In the genomic region with DNA sequence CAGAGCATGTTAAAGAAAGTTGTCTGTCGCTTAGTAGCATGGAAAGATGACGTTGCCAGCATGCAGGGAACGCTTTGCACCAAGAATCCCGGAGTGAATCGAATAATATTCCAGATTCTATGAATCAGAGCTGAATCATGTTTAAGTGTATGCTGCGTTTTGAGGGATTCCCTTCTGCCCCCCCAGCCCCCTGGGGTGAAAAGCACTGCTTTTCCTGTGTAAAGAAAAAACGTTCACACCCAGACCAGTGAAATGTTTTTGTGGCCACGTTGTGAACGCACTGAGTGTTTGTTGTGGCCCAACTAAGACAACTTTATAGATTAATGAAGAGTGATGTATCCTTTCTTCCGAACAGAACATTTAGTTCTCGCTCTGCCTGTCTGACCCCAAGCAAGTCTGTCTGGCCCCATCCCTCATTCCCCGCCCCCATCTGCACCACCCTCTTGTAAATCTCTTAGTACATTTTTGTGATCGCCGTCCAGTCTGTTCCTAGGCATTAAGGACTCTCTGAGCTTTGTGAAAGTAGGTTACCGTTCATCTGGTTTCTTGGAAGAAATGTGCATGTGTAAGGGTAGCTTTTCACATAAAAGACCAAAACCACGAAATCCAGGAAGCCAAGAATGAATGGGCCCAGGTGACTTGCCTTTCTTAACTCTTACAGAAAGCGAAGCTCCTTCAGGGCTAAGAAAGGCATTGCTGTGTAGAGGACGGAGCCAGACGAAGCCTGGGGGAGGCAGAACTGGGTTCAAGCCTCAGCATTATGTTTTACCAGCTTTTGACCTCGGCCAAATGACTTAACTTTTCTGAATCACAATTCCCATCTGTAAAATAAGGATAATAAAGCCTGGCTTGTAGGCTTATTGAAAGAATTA, we compare ENCODE assay signal across 11 cellular contexts.
DNase-seq lines count a peak whose midpoint lies in the region; ATAC-seq, FAIRE-seq and TF ChIP-seq lines count a peak whose summit lies in the region.
"Had no signal": no experiment of that assay in that cellular context is flagged by ENCODE, and none has a peak within 500 bp of the region (broad histone marks: within the 10 kb centered on the region; RNA-seq: fewer than 3 reads in every experiment).

No MANE protein-coding gene starts in this region.

- no peaks in the 10 kb centered on the region for H3K9me3 Mint-ChIP-seq in mesothelial cell of epicardium

- H3K36me3 Mint-ChIP-seq in mesothelial cell of epicardium: peaks cover 4% of the 10 kb centered on the region

- H3K27me3 Mint-ChIP-seq in mesothelial cell of epicardium (ENCODE audit: low read depth): no peaks in the 10 kb centered on the region

- H3K36me3 ChIP-seq in right atrium auricular region: no peaks in the 10 kb centered on the region

- ATAC-seq in GM21515 (IDR thresholded peaks at IDR 0.05; ENCODE audit: unreplicated experiment): no peak
- ATAC-seq in omental fat pad (ENCODE audit: low FRiP score): no peak
- ATAC-seq: body of pancreas, left lobe of liver had no signal

- no peak overlapping the region for H3K4me3 Mint-ChIP-seq in mesothelial cell of epicardium

- H3K27ac ChIP-seq in right atrium auricular region: peak overlapping the region; percentile 86 to 97
- H3K27ac ChIP-seq: body of pancreas had no signal

- TF ChIP-seq CTCF in right atrium auricular region (IDR thresholded peaks at IDR 0.05): no peak
- no peak for TF ChIP-seq CTCF in mesothelial cell of epicardium (IDR thresholded peaks at IDR 0.05; ENCODE audit: unreplicated experiment)
- no peak for TF ChIP-seq CTCF in omental fat pad (IDR thresholded peaks at IDR 0.05)

- H3K27me3 ChIP-seq in right atrium auricular region: no peaks in the 10 kb centered on the region
- H3K27me3 ChIP-seq: body of pancreas had no signal

- DNase-seq in right atrium auricular region (ENCODE audit: low spot score): peak; percentile 57
- no peak for DNase-seq in cardiac septum (ENCODE audit: low spot score)
- peak; percentile 91 for DNase-seq in amniotic epithelial cell (ENCODE audit: low read depth)
- DNase-seq in mesothelial cell of epicardium (ENCODE audit: low spot score in 2 of 2, unreplicated experiment in 2 of 2): no peak
- no peak for DNase-seq in SKM-1 treated with dmso at 0.1 percent for 144 hours (lab: John Stamatoyannopoulos, UW; ENCODE audit: unreplicated experiment)
- DNase-seq in omental fat pad (ENCODE audit: low spot score): no peak
- DNase-seq in frontal cortex (ENCODE audit: low spot score in 2 of 2): no peak
- DNase-seq: body of pancreas had no signal

- no peaks in the 10 kb centered on the region for H3K9me3 ChIP-seq in right atrium auricular region
- H3K9me3 ChIP-seq: body of pancreas had no signal

- H3K4me1 Mint-ChIP-seq in mesothelial cell of epicardium: peaks cover 52% of the 10 kb centered on the region

- FAIRE-seq in frontal cortex (lab: Jason Lieb, UNC): no peak
- FAIRE-seq: D721Med had no signal

- H3K4me3 ChIP-seq in right atrium auricular region: no peak overlapping the region
- H3K4me3 ChIP-seq: body of pancreas had no signal

- H3K4me1 ChIP-seq in right atrium auricular region: peaks cover 0 to 95% of the 10 kb centered on the region in 2 donors
- H3K4me1 ChIP-seq: body of pancreas had no signal

- intact Hi-C loops in cardiac septum (cut with DNase I): no loop called here

- H3K27ac Mint-ChIP-seq in mesothelial cell of epicardium: peak overlapping the region; percentile 40

Comparison
In these comparisons a context has a peak if more than half of its experiments do, and no peak if none do; other contexts are left out.
1. DNase-seq: peak in right atrium auricular region (single experiment) and amniotic epithelial cell (single experiment); none in cardiac septum (single experiment), mesothelial cell of epicardium (0 of 2), SKM-1 treated with dmso at 0.1 percent for 144 hours (single experiment), omental fat pad (single experiment) and frontal cortex (0 of 2).